Comparison of ENCODE assay signal across 22 cellular contexts in the genomic region with DNA sequence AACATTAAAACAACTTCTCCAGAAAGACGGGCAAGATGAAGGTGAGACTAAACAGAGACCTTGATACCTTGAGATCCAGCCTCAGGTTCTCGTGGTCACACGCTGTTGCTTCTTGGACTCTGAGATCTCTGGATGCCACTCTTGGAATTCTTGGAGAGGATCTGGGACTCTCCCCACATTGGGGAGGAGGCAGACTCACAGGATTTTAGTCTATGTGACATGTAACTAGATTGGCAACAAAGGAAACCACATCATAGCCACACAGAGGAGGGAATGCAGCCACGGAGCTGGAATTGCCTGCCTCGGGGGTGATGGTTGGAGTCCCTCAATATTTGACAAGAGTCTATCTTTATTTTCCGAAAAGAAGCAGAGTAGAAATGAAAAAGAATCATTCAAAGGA.
DNase-seq lines count a peak whose midpoint lies in the region; ATAC-seq, FAIRE-seq and TF ChIP-seq lines count a peak whose summit lies in the region.
"Had no signal": no experiment of that assay in that cellular context is flagged by ENCODE, and none has a peak within 500 bp of the region (broad histone marks: within the 10 kb centered on the region; RNA-seq: fewer than 3 reads in every experiment).

No MANE protein-coding gene starts in this region.

- H2AK5ac ChIP-seq in mesenchymal stem cell (ENCODE audit: low read length, severe bottlenecking): peak overlapping the region; percentile 42

- dilution Hi-C loops in mammary epithelial cell (cut with HindIII; ENCODE audit: low sequenced_read_pairs): loop anchor here (5.0 kb wide), 1 partner anchor 37 kb away; no protein-coding TSS in a partner anchor

- no peaks in the 10 kb centered on the region for H3K9me2 ChIP-seq in OCI-LY7 (ENCODE audit: insufficient read depth, low read length)

- H2AFZ ChIP-seq in mammary epithelial cell (ENCODE audit: low read depth, low read length) (peak overlapping the region; percentile 33), mesenchymal stem cell (ENCODE audit: low read depth, low read length) (no peak overlapping the region), OCI-LY7 (ENCODE audit: low read length) (no peak overlapping the region)

- H2BK12ac ChIP-seq in mesenchymal stem cell (ENCODE audit: low read length in 2 of 2): peak overlapping the region; percentile 7 to 95

- H3K9me3 Mint-ChIP-seq in HFFc6: no peaks in the 10 kb centered on the region

- H3K9ac ChIP-seq in mammary epithelial cell (ENCODE audit: insufficient read depth, low read length): no peak overlapping the region
- H3K9ac ChIP-seq in mesenchymal stem cell (ENCODE audit: low read length): peak overlapping the region; percentile 89
- H3K9ac ChIP-seq in subcutaneous abdominal adipose tissue (ENCODE audit: low read length in 5 of 5): no peak overlapping the region
- H3K9ac ChIP-seq: BLaER1 treated with 17β-estradiol and CSF1 and Interleukin-3, amounts not matched to agents 10 nM and 100 nM had no signal

- intact Hi-C loops in mammary epithelial cell (cut with micrococcal nuclease) (no loop called here), OCI-LY7 (cut with micrococcal nuclease; ENCODE audit: unreplicated experiment) (no loop called here)

- no peaks in the 10 kb centered on the region for H3K79me1 ChIP-seq in mesenchymal stem cell (replicated peaks; ENCODE audit: low read length, poor library complexity, severe bottlenecking)

- H3K23ac ChIP-seq in mesenchymal stem cell (ENCODE audit: low read length in 2 of 2): no peak overlapping the region

- no peak overlapping the region for H4K91ac ChIP-seq in mesenchymal stem cell (ENCODE audit: low read length)

- no peak for TF ChIP-seq CTCF in HFFc6 (IDR thresholded peaks at IDR 0.05)
- TF ChIP-seq CTCF in mammary epithelial cell (conservative IDR thresholded peaks at IDR 0.05 in 1 of 2, IDR thresholded peaks at IDR 0.05 in 1 of 2; ENCODE audit: extremely low read depth in 1 of 2, insufficient read depth in 1 of 2, low read depth in 1 of 2, low read length in 2 of 2): no peak
- TF ChIP-seq CTCF in OCI-LY7 (conservative IDR thresholded peaks at IDR 0.05; ENCODE audit: low read length): no peak

- H3K27me3 Mint-ChIP-seq in HFFc6 (ENCODE audit: insufficient read depth): peaks cover 9% of the 10 kb centered on the region

- H3K79me2 ChIP-seq in mammary epithelial cell (ENCODE audit: insufficient read depth, low read length) (no peaks in the 10 kb centered on the region), OCI-LY7 (ENCODE audit: insufficient read depth, low read depth, low read length) (no peaks in the 10 kb centered on the region)

- H3K9me3 ChIP-seq in mammary epithelial cell (replicated peaks; ENCODE audit: insufficient read depth, low read length) (no peaks in the 10 kb centered on the region), mesenchymal stem cell (ENCODE audit: control insufficient read depth, low read length) (no peaks in the 10 kb centered on the region), subcutaneous abdominal adipose tissue (ENCODE audit: control insufficient read depth in 5 of 5, low read length in 5 of 5) (peaks cover 0 to 3% (median 0%) of the 10 kb centered on the region in 5 donors), OCI-LY7 (ENCODE audit: low read length) (no peaks in the 10 kb centered on the region)
- H3K9me3 ChIP-seq: neutrophil, right lobe of liver, SJSA1 had no signal

- H3K4me3 ChIP-seq in mammary epithelial cell (replicated peaks in 1 of 3; ENCODE audit: insufficient read depth in 1 of 3, low read depth in 2 of 3, low read length in 3 of 3) (no peak overlapping the region), mesenchymal stem cell (ENCODE audit: insufficient read depth in 1 of 2, low read depth in 1 of 2, low read length in 2 of 2) (peak overlapping the region in 1 of 2 experiments; percentile 55), subcutaneous abdominal adipose tissue (ENCODE audit: low read depth in 1 of 5, low read length in 5 of 5) (no peak overlapping the region), OCI-LY7 (ENCODE audit: low read depth, low read length, poor library complexity, severe bottlenecking) (no peak overlapping the region)
- H3K4me3 ChIP-seq: BLaER1 treated with 17β-estradiol and CSF1 and Interleukin-3, amounts not matched to agents 10 nM and 100 nM; right lobe of liver; SJSA1 had no signal

- POLR2A ChIA-PET in OCI-LY7 (lab: Charles Lee): no interaction called here

- H4K20me1 ChIP-seq in mammary epithelial cell (ENCODE audit: insufficient read depth, low read length) (no peaks in the 10 kb centered on the region), OCI-LY7 (ENCODE audit: insufficient read depth, low read length) (no peaks in the 10 kb centered on the region)
- H4K20me1 ChIP-seq: BLaER1 treated with 17β-estradiol and CSF1 and Interleukin-3, amounts not matched to agents 10 nM and 100 nM had no signal

- peak overlapping the region; percentile 35 for H2BK5ac ChIP-seq in mesenchymal stem cell (ENCODE audit: low read depth, low read length, poor library complexity, severe bottlenecking)

- H2BK120ac ChIP-seq in mesenchymal stem cell (ENCODE audit: low read depth, low read length): no peak overlapping the region

- H3K4me2 ChIP-seq in mammary epithelial cell (ENCODE audit: insufficient read depth, low read depth, low read length) (no peak overlapping the region), mesenchymal stem cell (ENCODE audit: low read length, poor library complexity, severe bottlenecking) (no peak overlapping the region), OCI-LY7 (ENCODE audit: low read length) (no peak overlapping the region)

- no peak for ATAC-seq in GM19023 (IDR thresholded peaks at IDR 0.05; ENCODE audit: unreplicated experiment)

- H3K4me1 Mint-ChIP-seq in HFFc6 (ENCODE audit: low read depth): peaks cover 22% of the 10 kb centered on the region

- peak overlapping the region in 1 of 2 experiments; percentile 78 for H3K18ac ChIP-seq in mesenchymal stem cell (ENCODE audit: low read depth in 1 of 2, low read length in 2 of 2)

- H3K27ac Mint-ChIP-seq in HFFc6: peak overlapping the region; percentile 97
- H3K27ac Mint-ChIP-seq: dendritic cell treated with granulocyte-macrophage colony-stimulating factor and Interleukin-4, amounts not matched to agents 40 ng/mL and 50 ng/mL, for 4 days; mesothelial cell of epicardium had no signal

- H3K27me3 ChIP-seq in mammary epithelial cell (ENCODE audit: insufficient read depth, low read length) (no peaks in the 10 kb centered on the region), mesenchymal stem cell (ENCODE audit: control insufficient read depth in 1 of 2, insufficient read depth in 1 of 2, low read length in 2 of 2) (no peaks in the 10 kb centered on the region), subcutaneous abdominal adipose tissue (ENCODE audit: control insufficient read depth in 5 of 5, insufficient read depth in 4 of 5, low read length in 5 of 5) (no peaks in the 10 kb centered on the region)
- H3K27me3 ChIP-seq: neutrophil, right lobe of liver, SJSA1 had no signal

- FAIRE-seq in frontal cortex (lab: Jason Lieb, UNC): no peak
- FAIRE-seq: keratinocyte had no signal

- in situ Hi-C loops in mammary epithelial cell (cut with MboI; ENCODE audit: low sequenced_read_pairs in 2 of 2): no loop called here

- WGBS in mammary epithelial cell (ENCODE audit: low coverage, missing lambda C conversion rate): 9% methylated on average over 6 of the region's 6 CpGs
- WGBS in mesenchymal stem cell: 87% methylated on average over 6 of the region's 6 CpGs

- H3K4me3 Mint-ChIP-seq in HFFc6: peak overlapping the region; percentile 82
- H3K4me3 Mint-ChIP-seq: dendritic cell treated with granulocyte-macrophage colony-stimulating factor and Interleukin-4, amounts not matched to agents 40 ng/mL and 50 ng/mL, for 4 days; mesothelial cell of epicardium had no signal

- H3K14ac ChIP-seq in mesenchymal stem cell (ENCODE audit: low read length in 2 of 2): peak overlapping the region in 1 of 2 experiments; percentile 49

- peak overlapping the region in 1 of 2 experiments; percentile 57 for H3K4ac ChIP-seq in mesenchymal stem cell (ENCODE audit: low read depth in 1 of 2, low read length in 2 of 2)

- H3K36me3 ChIP-seq in mammary epithelial cell (ENCODE audit: insufficient read depth, low read length) (no peaks in the 10 kb centered on the region), mesenchymal stem cell (ENCODE audit: control insufficient read depth in 1 of 2, insufficient read depth in 2 of 2, low read depth in 1 of 2, low read length in 2 of 2) (no peaks in the 10 kb centered on the region), subcutaneous abdominal adipose tissue (ENCODE audit: control insufficient read depth in 5 of 5, insufficient read depth in 5 of 5, low read length in 5 of 5) (no peaks in the 10 kb centered on the region), OCI-LY7 (ENCODE audit: insufficient read depth, low read length) (no peaks in the 10 kb centered on the region)
- H3K36me3 ChIP-seq: BLaER1 treated with 17β-estradiol and CSF1 and Interleukin-3, amounts not matched to agents 10 nM and 100 nM; neutrophil; right lobe of liver; SJSA1 had no signal

- H4K8ac ChIP-seq in mesenchymal stem cell (ENCODE audit: low read length): peak overlapping the region; percentile 85

- H2BK15ac ChIP-seq in mesenchymal stem cell (ENCODE audit: low read depth, poor library complexity, severe bottlenecking): no peak overlapping the region

- H3K27ac ChIP-seq in mammary epithelial cell (ENCODE audit: insufficient read depth, low read depth, low read length) (no peak overlapping the region), mesenchymal stem cell (ENCODE audit: low read length, poor library complexity, severe bottlenecking) (peak overlapping the region; percentile 93), subcutaneous abdominal adipose tissue (ENCODE audit: low read depth, low read length) (peak overlapping the region; percentile 69), OCI-LY7 (ENCODE audit: low read depth, low read length, poor library complexity, severe bottlenecking) (no peak overlapping the region)
- H3K27ac ChIP-seq: BLaER1 treated with 17β-estradiol and CSF1 and Interleukin-3, amounts not matched to agents 10 nM and 100 nM; epithelial cell of prostate; neutrophil; right lobe of liver; SJSA1 had no signal

- DNase-seq in HFFc6: no peak
- no peak for DNase-seq in mammary epithelial cell
- DNase-seq in mesenchymal stem cell: no peak
- DNase-seq in frontal cortex (ENCODE audit: low spot score in 2 of 2): no peak
- DNase-seq in OCI-LY7 (ENCODE audit: low spot score): no peak
- DNase-seq: activated effector memory CD4-positive, alpha-beta T cell treated with anti-CD3 and anti-CD28 coated beads, Interleukin-2, amount 50 U/mL, for 16 hours; head of caudate nucleus; KBM-7; NCI-H1092; NCI-H2081 treated with DMSO at 0.1 percent for 48 hours; NCI-H510A; right lobe of liver; T1000 had no signal

- no TSS peak for BruUV-seq in mammary epithelial cell (replicated peaks; lab: Mats Ljungman, UMichigan)
- BruUV-seq in OCI-LY7 (replicated peaks; lab: Mats Ljungman, UMichigan): no TSS peak

- no peaks in the 10 kb centered on the region for H3K36me3 Mint-ChIP-seq in HFFc6 (ENCODE audit: low read depth)

- CTCF ChIA-PET in mammary epithelial cell (lab: Charles Lee; ENCODE audit: low non-redundant PET) (interaction anchor here (0.5 kb wide), 1 partner anchor 402 kb away, joined by 4 read pairs; no protein-coding TSS in a partner anchor), OCI-LY7 (lab: Charles Lee; ENCODE audit: unreplicated experiment) (no interaction called here)

- H3K4me1 ChIP-seq in mammary epithelial cell (ENCODE audit: insufficient read depth, low read length): peaks cover 13% of the 10 kb centered on the region
- peaks cover 20% of the 10 kb centered on the region for H3K4me1 ChIP-seq in mesenchymal stem cell (ENCODE audit: control insufficient read depth, insufficient read depth, low read depth, low read length)
- peaks cover 0 to 17% (median 3%) of the 10 kb centered on the region in 5 donors for H3K4me1 ChIP-seq in subcutaneous abdominal adipose tissue (ENCODE audit: control insufficient read depth in 5 of 5, insufficient read depth in 5 of 5, low read length in 5 of 5)
- H3K4me1 ChIP-seq in OCI-LY7 (ENCODE audit: insufficient read depth, low read length, poor library complexity, severe bottlenecking): no peaks in the 10 kb centered on the region
- H3K4me1 ChIP-seq: right lobe of liver had no signal

Comparison
In these comparisons a context has a peak if more than half of its experiments do, and no peak if none do; other contexts are left out.
1. H3K27ac ChIP-seq: peak in mesenchymal stem cell (single experiment) and subcutaneous abdominal adipose tissue (single experiment); none in mammary epithelial cell (single experiment) and OCI-LY7 (single experiment).